In the genomic region with DNA sequence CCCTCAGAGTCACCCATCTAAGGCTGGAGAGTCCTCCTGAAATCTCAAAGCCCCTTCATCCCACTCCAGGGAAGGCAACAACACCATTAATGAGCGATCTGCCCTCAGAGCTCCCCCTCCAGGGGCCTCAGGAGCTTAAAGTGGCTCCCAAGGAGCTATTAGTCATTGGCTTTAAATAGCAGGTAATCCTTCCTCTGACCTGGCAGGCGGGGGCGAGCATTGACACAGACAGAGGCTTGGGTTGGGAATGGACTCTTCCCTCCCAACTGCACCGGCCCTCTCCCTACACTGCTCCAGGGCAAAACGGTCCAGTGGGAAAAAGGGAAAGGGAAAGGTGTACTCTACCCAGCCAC, we compare ENCODE assay signal across 2 cellular contexts.
A peak's percentile ranks its signal among the peaks of the same experiment; 100 is the strongest.
TF ChIP-seq lines count a peak whose summit lies in the region.

No MANE protein-coding gene starts in this region.

TF ChIP-seq in HCT116, 20 proteins besides CTCF, POLR2A, EP300 and RAD21 (continued from another document):
- TF ChIP-seq, protein P1, sequence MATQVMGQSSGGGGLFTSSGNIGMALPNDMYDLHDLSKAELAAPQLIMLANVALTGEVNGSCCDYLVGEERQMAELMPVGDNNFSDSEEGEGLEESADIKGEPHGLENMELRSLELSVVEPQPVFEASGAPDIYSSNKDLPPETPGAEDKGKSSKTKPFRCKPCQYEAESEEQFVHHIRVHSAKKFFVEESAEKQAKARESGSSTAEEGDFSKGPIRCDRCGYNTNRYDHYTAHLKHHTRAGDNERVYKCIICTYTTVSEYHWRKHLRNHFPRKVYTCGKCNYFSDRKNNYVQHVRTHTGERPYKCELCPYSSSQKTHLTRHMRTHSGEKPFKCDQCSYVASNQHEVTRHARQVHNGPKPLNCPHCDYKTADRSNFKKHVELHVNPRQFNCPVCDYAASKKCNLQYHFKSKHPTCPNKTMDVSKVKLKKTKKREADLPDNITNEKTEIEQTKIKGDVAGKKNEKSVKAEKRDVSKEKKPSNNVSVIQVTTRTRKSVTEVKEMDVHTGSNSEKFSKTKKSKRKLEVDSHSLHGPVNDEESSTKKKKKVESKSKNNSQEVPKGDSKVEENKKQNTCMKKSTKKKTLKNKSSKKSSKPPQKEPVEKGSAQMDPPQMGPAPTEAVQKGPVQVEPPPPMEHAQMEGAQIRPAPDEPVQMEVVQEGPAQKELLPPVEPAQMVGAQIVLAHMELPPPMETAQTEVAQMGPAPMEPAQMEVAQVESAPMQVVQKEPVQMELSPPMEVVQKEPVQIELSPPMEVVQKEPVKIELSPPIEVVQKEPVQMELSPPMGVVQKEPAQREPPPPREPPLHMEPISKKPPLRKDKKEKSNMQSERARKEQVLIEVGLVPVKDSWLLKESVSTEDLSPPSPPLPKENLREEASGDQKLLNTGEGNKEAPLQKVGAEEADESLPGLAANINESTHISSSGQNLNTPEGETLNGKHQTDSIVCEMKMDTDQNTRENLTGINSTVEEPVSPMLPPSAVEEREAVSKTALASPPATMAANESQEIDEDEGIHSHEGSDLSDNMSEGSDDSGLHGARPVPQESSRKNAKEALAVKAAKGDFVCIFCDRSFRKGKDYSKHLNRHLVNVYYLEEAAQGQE (IDR thresholded peaks at IDR 0.05; ENCODE audit: low read depth), result no peak
- peak; percentile 68 for TF ChIP-seq POLR2AphosphoS5 (IDR thresholded peaks at IDR 0.05; ENCODE audit: low read depth, low read length)
- no peak for TF ChIP-seq CEBPB (IDR thresholded peaks at IDR 0.05; ENCODE audit: low read depth)
- peak; percentile 14 for TF ChIP-seq YY1 (IDR thresholded peaks at IDR 0.05; ENCODE audit: extremely low read depth, insufficient replicate concordance, low read depth, low read length)
- peak; percentile 77 for TF ChIP-seq SP1 (IDR thresholded peaks at IDR 0.05; ENCODE audit: low read depth)
- TF ChIP-seq, protein P2, sequence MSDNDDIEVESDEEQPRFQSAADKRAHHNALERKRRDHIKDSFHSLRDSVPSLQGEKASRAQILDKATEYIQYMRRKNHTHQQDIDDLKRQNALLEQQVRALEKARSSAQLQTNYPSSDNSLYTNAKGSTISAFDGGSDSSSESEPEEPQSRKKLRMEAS (IDR thresholded peaks at IDR 0.05), result peak; percentile 33; the same call in 1 of the 2 replicates
- no peak for TF ChIP-seq SRF (IDR thresholded peaks at IDR 0.05; ENCODE audit: low read depth)
- no peak for TF ChIP-seq EZH2 (IDR thresholded peaks at IDR 0.05)
- no peak; the same call in 1 of the 2 replicates for TF ChIP-seq JUND (IDR thresholded peaks at IDR 0.05)
- no peak for TF ChIP-seq EZH2phosphoT487 (IDR thresholded peaks at IDR 0.05; ENCODE audit: borderline replicate concordance)
- TF ChIP-seq ZFX (IDR thresholded peaks at IDR 0.05), result no peak
- TF ChIP-seq ELF1 (IDR thresholded peaks at IDR 0.05; ENCODE audit: borderline replicate concordance, low read depth), result no peak
- TF ChIP-seq, protein P3, sequence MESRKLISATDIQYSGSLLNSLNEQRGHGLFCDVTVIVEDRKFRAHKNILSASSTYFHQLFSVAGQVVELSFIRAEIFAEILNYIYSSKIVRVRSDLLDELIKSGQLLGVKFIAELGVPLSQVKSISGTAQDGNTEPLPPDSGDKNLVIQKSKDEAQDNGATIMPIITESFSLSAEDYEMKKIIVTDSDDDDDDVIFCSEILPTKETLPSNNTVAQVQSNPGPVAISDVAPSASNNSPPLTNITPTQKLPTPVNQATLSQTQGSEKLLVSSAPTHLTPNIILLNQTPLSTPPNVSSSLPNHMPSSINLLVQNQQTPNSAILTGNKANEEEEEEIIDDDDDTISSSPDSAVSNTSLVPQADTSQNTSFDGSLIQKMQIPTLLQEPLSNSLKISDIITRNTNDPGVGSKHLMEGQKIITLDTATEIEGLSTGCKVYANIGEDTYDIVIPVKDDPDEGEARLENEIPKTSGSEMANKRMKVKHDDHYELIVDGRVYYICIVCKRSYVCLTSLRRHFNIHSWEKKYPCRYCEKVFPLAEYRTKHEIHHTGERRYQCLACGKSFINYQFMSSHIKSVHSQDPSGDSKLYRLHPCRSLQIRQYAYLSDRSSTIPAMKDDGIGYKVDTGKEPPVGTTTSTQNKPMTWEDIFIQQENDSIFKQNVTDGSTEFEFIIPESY (IDR thresholded peaks at IDR 0.05; ENCODE audit: extremely low read depth, insufficient replicate concordance, low read length), result peak; percentile 42

TF ChIP-seq in WTC11, 78 proteins besides CTCF, POLR2A, EP300 and RAD21 (continued from another document):
- TF ChIP-seq, protein P4, sequence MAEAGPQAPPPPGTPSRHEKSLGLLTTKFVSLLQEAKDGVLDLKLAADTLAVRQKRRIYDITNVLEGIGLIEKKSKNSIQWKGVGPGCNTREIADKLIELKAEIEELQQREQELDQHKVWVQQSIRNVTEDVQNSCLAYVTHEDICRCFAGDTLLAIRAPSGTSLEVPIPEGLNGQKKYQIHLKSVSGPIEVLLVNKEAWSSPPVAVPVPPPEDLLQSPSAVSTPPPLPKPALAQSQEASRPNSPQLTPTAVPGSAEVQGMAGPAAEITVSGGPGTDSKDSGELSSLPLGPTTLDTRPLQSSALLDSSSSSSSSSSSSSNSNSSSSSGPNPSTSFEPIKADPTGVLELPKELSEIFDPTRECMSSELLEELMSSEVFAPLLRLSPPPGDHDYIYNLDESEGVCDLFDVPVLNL (CRISPR knock-in tag; IDR thresholded peaks at IDR 0.05; ENCODE audit: borderline replicate concordance, low read depth), result no peak
- TF ChIP-seq GTF2I (CRISPR knock-in tag; conservative IDR thresholded peaks at IDR 0.05) (no peak), NFE2L1 (CRISPR knock-in tag; IDR thresholded peaks at IDR 0.05) (no peak), ESRRA (CRISPR knock-in tag; IDR thresholded peaks at IDR 0.05; ENCODE audit: borderline replicate concordance) (no peak), ZNF423 (CRISPR knock-in tag; IDR thresholded peaks at IDR 0.05) (peak; percentile 54; the same call in 1 of the 2 replicates), ZNF671 (CRISPR knock-in tag; IDR thresholded peaks at IDR 0.05) (no peak), SMAD4 (CRISPR knock-in tag; IDR thresholded peaks at IDR 0.05) (no peak), MXD4 (CRISPR knock-in tag; IDR thresholded peaks at IDR 0.05; ENCODE audit: borderline replicate concordance) (no peak), RELA (CRISPR knock-in tag; IDR thresholded peaks at IDR 0.05; ENCODE audit: borderline replicate concordance) (no peak)
- TF ChIP-seq, protein P5, sequence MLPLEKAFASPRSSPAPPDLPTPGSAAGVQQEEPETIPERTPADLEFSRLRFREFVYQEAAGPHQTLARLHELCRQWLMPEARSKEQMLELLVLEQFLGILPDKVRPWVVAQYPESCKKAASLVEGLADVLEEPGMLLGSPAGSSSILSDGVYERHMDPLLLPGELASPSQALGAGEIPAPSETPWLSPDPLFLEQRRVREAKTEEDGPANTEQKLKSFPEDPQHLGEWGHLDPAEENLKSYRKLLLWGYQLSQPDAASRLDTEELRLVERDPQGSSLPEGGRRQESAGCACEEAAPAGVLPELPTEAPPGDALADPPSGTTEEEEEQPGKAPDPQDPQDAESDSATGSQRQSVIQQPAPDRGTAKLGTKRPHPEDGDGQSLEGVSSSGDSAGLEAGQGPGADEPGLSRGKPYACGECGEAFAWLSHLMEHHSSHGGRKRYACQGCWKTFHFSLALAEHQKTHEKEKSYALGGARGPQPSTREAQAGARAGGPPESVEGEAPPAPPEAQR (CRISPR knock-in tag; IDR thresholded peaks at IDR 0.05), result no peak
- TF ChIP-seq, protein P6, sequence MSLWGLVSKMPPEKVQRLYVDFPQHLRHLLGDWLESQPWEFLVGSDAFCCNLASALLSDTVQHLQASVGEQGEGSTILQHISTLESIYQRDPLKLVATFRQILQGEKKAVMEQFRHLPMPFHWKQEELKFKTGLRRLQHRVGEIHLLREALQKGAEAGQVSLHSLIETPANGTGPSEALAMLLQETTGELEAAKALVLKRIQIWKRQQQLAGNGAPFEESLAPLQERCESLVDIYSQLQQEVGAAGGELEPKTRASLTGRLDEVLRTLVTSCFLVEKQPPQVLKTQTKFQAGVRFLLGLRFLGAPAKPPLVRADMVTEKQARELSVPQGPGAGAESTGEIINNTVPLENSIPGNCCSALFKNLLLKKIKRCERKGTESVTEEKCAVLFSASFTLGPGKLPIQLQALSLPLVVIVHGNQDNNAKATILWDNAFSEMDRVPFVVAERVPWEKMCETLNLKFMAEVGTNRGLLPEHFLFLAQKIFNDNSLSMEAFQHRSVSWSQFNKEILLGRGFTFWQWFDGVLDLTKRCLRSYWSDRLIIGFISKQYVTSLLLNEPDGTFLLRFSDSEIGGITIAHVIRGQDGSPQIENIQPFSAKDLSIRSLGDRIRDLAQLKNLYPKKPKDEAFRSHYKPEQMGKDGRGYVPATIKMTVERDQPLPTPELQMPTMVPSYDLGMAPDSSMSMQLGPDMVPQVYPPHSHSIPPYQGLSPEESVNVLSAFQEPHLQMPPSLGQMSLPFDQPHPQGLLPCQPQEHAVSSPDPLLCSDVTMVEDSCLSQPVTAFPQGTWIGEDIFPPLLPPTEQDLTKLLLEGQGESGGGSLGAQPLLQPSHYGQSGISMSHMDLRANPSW (CRISPR knock-in tag; conservative IDR thresholded peaks at IDR 0.05; ENCODE audit: low read depth), result no peak
- TF ChIP-seq, protein P7, sequence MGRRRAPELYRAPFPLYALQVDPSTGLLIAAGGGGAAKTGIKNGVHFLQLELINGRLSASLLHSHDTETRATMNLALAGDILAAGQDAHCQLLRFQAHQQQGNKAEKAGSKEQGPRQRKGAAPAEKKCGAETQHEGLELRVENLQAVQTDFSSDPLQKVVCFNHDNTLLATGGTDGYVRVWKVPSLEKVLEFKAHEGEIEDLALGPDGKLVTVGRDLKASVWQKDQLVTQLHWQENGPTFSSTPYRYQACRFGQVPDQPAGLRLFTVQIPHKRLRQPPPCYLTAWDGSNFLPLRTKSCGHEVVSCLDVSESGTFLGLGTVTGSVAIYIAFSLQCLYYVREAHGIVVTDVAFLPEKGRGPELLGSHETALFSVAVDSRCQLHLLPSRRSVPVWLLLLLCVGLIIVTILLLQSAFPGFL (CRISPR knock-in tag; IDR thresholded peaks at IDR 0.05; ENCODE audit: borderline replicate concordance), result no peak
- TF ChIP-seq, protein P8, sequence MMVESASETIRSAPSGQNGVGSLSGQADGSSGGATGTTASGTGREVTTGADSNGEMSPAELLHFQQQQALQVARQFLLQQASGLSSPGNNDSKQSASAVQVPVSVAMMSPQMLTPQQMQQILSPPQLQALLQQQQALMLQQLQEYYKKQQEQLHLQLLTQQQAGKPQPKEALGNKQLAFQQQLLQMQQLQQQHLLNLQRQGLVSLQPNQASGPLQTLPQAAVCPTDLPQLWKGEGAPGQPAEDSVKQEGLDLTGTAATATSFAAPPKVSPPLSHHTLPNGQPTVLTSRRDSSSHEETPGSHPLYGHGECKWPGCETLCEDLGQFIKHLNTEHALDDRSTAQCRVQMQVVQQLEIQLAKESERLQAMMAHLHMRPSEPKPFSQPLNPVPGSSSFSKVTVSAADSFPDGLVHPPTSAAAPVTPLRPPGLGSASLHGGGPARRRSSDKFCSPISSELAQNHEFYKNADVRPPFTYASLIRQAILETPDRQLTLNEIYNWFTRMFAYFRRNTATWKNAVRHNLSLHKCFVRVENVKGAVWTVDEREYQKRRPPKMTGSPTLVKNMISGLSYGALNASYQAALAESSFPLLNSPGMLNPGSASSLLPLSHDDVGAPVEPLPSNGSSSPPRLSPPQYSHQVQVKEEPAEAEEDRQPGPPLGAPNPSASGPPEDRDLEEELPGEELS (CRISPR knock-in tag; IDR thresholded peaks at IDR 0.05), result no peak
- TF ChIP-seq, protein P9, sequence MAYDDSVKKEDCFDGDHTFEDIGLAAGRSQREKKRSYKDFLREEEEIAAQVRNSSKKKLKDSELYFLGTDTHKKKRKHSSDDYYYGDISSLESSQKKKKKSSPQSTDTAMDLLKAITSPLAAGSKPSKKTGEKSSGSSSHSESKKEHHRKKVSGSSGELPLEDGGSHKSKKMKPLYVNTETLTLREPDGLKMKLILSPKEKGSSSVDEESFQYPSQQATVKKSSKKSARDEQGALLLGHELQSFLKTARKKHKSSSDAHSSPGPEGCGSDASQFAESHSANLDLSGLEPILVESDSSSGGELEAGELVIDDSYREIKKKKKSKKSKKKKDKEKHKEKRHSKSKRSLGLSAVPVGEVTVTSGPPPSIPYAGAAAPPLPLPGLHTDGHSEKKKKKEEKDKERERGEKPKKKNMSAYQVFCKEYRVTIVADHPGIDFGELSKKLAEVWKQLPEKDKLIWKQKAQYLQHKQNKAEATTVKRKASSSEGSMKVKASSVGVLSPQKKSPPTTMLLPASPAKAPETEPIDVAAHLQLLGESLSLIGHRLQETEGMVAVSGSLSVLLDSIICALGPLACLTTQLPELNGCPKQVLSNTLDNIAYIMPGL (CRISPR knock-in tag; IDR thresholded peaks at IDR 0.05), result 0 out of 2 replicates have a peak, but pooled peaks have one; percentile 34
- TF ChIP-seq, protein P2 (CRISPR knock-in tag; IDR thresholded peaks at IDR 0.05), result no peak
- TF ChIP-seq, protein P10, sequence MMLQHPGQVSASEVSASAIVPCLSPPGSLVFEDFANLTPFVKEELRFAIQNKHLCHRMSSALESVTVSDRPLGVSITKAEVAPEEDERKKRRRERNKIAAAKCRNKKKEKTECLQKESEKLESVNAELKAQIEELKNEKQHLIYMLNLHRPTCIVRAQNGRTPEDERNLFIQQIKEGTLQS (CRISPR knock-in tag; conservative IDR thresholded peaks at IDR 0.05), result no peak
